ENCODE assay signal across 1 cellular context in the genomic region with DNA sequence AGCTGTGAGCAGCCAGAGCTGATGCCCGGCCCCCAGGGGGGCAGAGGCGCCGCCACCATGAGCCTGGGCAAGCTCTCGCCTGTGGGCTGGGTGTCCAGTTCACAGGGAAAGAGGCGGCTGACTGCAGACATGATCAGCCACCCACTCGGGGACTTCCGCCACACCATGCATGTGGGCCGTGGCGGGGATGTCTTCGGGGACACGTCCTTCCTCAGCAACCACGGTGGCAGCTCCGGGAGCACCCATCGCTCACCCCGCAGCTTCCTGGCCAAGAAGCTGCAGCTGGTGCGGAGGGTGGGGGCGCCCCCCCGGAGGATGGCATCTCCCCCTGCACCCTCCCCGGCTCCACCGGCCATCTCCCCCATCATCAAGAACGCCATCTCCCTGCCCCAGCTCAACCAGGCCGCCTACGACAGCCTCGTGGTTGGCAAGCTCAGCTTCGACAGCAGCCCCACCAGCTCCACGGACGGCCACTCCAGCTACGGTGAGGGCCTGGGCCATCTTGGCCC.
TF ChIP-seq lines count a peak whose summit lies in the region.

No MANE protein-coding gene starts in this region.

TF ChIP-seq in H1, 55 proteins besides CTCF, POLR2A, EP300 and RAD21:
- TF ChIP-seq EZH2 (IDR thresholded peaks at IDR 0.05; ENCODE audit: low read depth, low read length, severe bottlenecking): no peak
- TF ChIP-seq TAF7 (optimal IDR thresholded peaks at IDR 0.05; ENCODE audit: borderline replicate concordance, low read depth, low read length): no peak
- TF ChIP-seq HDAC6 (IDR thresholded peaks at IDR 0.05; ENCODE audit: low read depth, low read length): no peak
- no peak for TF ChIP-seq ASH2L (IDR thresholded peaks at IDR 0.05; ENCODE audit: low read length)
- no peak for TF ChIP-seq KDM1A (IDR thresholded peaks at IDR 0.05; ENCODE audit: borderline replicate concordance, low read length)
- no peak for TF ChIP-seq SIX5 (IDR thresholded peaks at IDR 0.05; ENCODE audit: low read depth, low read length)
- no peak for TF ChIP-seq TAF1 (IDR thresholded peaks at IDR 0.05; ENCODE audit: low read depth, low read length)
- no peak for TF ChIP-seq CBX8 (IDR thresholded peaks at IDR 0.05; ENCODE audit: borderline replicate concordance, low read depth, low read length)
- no peak for TF ChIP-seq SP1 (IDR thresholded peaks at IDR 0.05; ENCODE audit: low read depth, low read length)
- no peak for TF ChIP-seq RNF2 (IDR thresholded peaks at IDR 0.05; ENCODE audit: borderline replicate concordance, low read depth, low read length, missing control alignments, poor library complexity, severe bottlenecking)
- TF ChIP-seq KDM5A (IDR thresholded peaks at IDR 0.05; ENCODE audit: low read length): no peak
- no peak for TF ChIP-seq TBP (IDR thresholded peaks at IDR 0.05; ENCODE audit: low read depth, low read length)
- TF ChIP-seq CEBPB (IDR thresholded peaks at IDR 0.05; ENCODE audit: low read depth, low read length): no peak
- TF ChIP-seq BACH1 (IDR thresholded peaks at IDR 0.05; ENCODE audit: low read length): no peak
- TF ChIP-seq TEAD4 (IDR thresholded peaks at IDR 0.05; ENCODE audit: low read depth, low read length): no peak
- no peak for TF ChIP-seq JUND (IDR thresholded peaks at IDR 0.05; ENCODE audit: low read length)
- TF ChIP-seq TCF12 (IDR thresholded peaks at IDR 0.05; ENCODE audit: low read depth, low read length): no peak
- TF ChIP-seq, protein P1, sequence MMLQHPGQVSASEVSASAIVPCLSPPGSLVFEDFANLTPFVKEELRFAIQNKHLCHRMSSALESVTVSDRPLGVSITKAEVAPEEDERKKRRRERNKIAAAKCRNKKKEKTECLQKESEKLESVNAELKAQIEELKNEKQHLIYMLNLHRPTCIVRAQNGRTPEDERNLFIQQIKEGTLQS (IDR thresholded peaks at IDR 0.05; ENCODE audit: insufficient read depth, low read depth, low read length): no peak
